Comparison of ENCODE assay signal across 14 cellular contexts in genomic region chr7:84548366-84549085, GRCh38.
DNase-seq lines count a peak whose midpoint lies in the region; ATAC-seq, FAIRE-seq and TF ChIP-seq lines count a peak whose summit lies in the region.
"Had no signal": no experiment of that assay in that cellular context is flagged by ENCODE, and none has a peak within 500 bp of the region (broad histone marks: within the 10 kb centered on the region; RNA-seq: fewer than 3 reads in every experiment).

No MANE protein-coding gene starts in this region.

- H3K27ac ChIP-seq in HUES64 (ENCODE audit: low read depth, low read length) (peak overlapping the region; percentile 44), H1 (ENCODE audit: low read depth, low read length) (no peak overlapping the region), mesenchymal stem cell (ENCODE audit: low read length, poor library complexity, severe bottlenecking) (peak overlapping the region; percentile 91)
- H3K27ac ChIP-seq: heart right ventricle, uterus had no signal

- WGBS in HUES64: 45% methylated on average over 2 of the region's 4 CpGs
- 39% methylated on average over 4 of the region's 4 CpGs; no CpG with 5 or more reads in 1 of the 2 experiments for WGBS in H1 (ENCODE audit: extremely low coverage in 1 of 2, insufficient coverage in 1 of 2, insufficient read length in 1 of 2, insufficient replicate concordance in 2 of 2, low coverage in 1 of 2, low lambda C conversion rate in 2 of 2, missing lambda C conversion rate in 1 of 2), 2 experiments
- no CpG with 5 or more reads among the region's 4 CpGs for whole genome bisulfite sequencing in mesenchymal stem cell

- H3K18ac ChIP-seq in H1 (ENCODE audit: extremely low read depth, low read length): no peak overlapping the region
- peak overlapping the region in 1 of 2 experiments; percentile 75 for H3K18ac ChIP-seq in mesenchymal stem cell (ENCODE audit: low read depth in 1 of 2, low read length in 2 of 2)

- no peak overlapping the region for H3K27ac Mint-ChIP-seq in Caco-2 (ENCODE audit: unreplicated experiment)
- H3K27ac Mint-ChIP-seq: activated naive CD8-positive, alpha-beta T cell; B cell had no signal

- H2BK120ac ChIP-seq in H1 (replicated peaks; ENCODE audit: low read depth, low read length) (no peak overlapping the region), mesenchymal stem cell (ENCODE audit: low read depth, low read length) (no peak overlapping the region)

- no peaks in the 10 kb centered on the region for H3K27me3 ChIP-seq in HUES64 (ENCODE audit: insufficient read depth, low read length)
- no peaks in the 10 kb centered on the region for H3K27me3 ChIP-seq in H1 (replicated peaks in 1 of 4; ENCODE audit: control insufficient read depth in 3 of 4, extremely low read depth in 1 of 4, insufficient read depth in 3 of 4, low read length in 3 of 4)
- no peaks in the 10 kb centered on the region for H3K27me3 ChIP-seq in mesenchymal stem cell (ENCODE audit: control insufficient read depth in 1 of 2, insufficient read depth in 1 of 2, low read length in 2 of 2)
- H3K27me3 ChIP-seq in Caco-2 (replicated peaks; ENCODE audit: control insufficient read depth, insufficient read depth, low read length): no peaks in the 10 kb centered on the region; the same call in 1 of the 2 replicates
- H3K27me3 ChIP-seq: heart right ventricle, uterus had no signal

- no peak overlapping the region for H3K4me3 ChIP-seq in AG09309 (ENCODE audit: control insufficient read depth, low read depth, low read length)
- no peak overlapping the region for H3K4me3 ChIP-seq in HUES64 (ENCODE audit: low read length)
- no peak overlapping the region for H3K4me3 ChIP-seq in H1 (ENCODE audit: extremely low read depth in 1 of 4, insufficient read depth in 2 of 4, low read depth in 3 of 4, low read length in 4 of 4)
- no peak overlapping the region for H3K4me3 ChIP-seq in mesenchymal stem cell (ENCODE audit: insufficient read depth in 1 of 2, low read depth in 1 of 2, low read length in 2 of 2)
- no peak overlapping the region for H3K4me3 ChIP-seq in Caco-2 (ENCODE audit: low read depth, low read length)
- H3K4me3 ChIP-seq: heart right ventricle, uterus had no signal

- BruUV-seq in Caco-2 (replicated peaks; lab: Mats Ljungman, UMichigan): no TSS peak

- POLR2A ChIA-PET in H1 (lab: Charles Lee; ENCODE audit: partially characterized antibody): no interaction called here
- POLR2A ChIA-PET in Caco-2 (lab: Charles Lee): no interaction called here

- H2BK20ac ChIP-seq in H1 (ENCODE audit: low read length): no peak overlapping the region

- no peak overlapping the region for H3K4me2 ChIP-seq in H1 (ENCODE audit: insufficient read depth in 1 of 2, low read depth in 2 of 2, low read length in 2 of 2)
- H3K4me2 ChIP-seq in mesenchymal stem cell (ENCODE audit: low read length, poor library complexity, severe bottlenecking): no peak overlapping the region

- no peaks in the 10 kb centered on the region for H3K9me3 Mint-ChIP-seq in Caco-2 (ENCODE audit: unreplicated experiment)

- H2AK5ac ChIP-seq in H1 (ENCODE audit: low read depth, low read length) (no peak overlapping the region), mesenchymal stem cell (ENCODE audit: low read length, severe bottlenecking) (no peak overlapping the region)

- H3K4me1 Mint-ChIP-seq in Caco-2 (ENCODE audit: low read depth, unreplicated experiment): no peaks in the 10 kb centered on the region
- H3K4me1 Mint-ChIP-seq: B cell had no signal

- no peak for ATAC-seq in GM18909 (IDR thresholded peaks at IDR 0.05; ENCODE audit: poor library complexity, unreplicated experiment)
- ATAC-seq: heart right ventricle had no signal

- H2BK12ac ChIP-seq in H1 (ENCODE audit: low read depth, low read length) (no peak overlapping the region), mesenchymal stem cell (ENCODE audit: low read length in 2 of 2) (no peak overlapping the region)

- no peak overlapping the region for H3K4me3 Mint-ChIP-seq in Caco-2 (ENCODE audit: unreplicated experiment)
- H3K4me3 Mint-ChIP-seq: activated naive CD8-positive, alpha-beta T cell; B cell had no signal

- no peak overlapping the region for H3K56ac ChIP-seq in H1 (replicated peaks; ENCODE audit: insufficient read length, low read depth, low read length)

- DNase-seq in AG09309 (ENCODE audit: low read depth) (peak; percentile 31), H1 (ENCODE audit: low read depth in 1 of 2, low spot score in 2 of 2) (no peak), mesenchymal stem cell (peak; percentile 68), Caco-2 (no peak), SKM-1 (lab: John Stamatoyannopoulos, UW; ENCODE audit: unreplicated experiment) (no peak)
- no peak for DNase-seq in stimulated activated CD8-positive, alpha-beta memory T cell treated with anti-CD3 and anti-CD28 coated beads, Interleukin-4, amount 100 ng/mL, for 48 hours
- DNase-seq: dermis blood vessel endothelial cell, heart right ventricle, NCI-H1930, uterus had no signal

- H3K9ac ChIP-seq in HUES64 (ENCODE audit: low read depth, low read length) (peak overlapping the region; percentile 11; the same call in 1 of the 2 replicates), H1 (replicated peaks in 1 of 4; ENCODE audit: extremely low read depth in 1 of 4, low read depth in 3 of 4, low read length in 3 of 4) (no peak overlapping the region), mesenchymal stem cell (ENCODE audit: low read length) (no peak overlapping the region)

- FAIRE-seq in H1 (lab: Jason Lieb, UNC): no peak

- H3K27me3 Mint-ChIP-seq in Caco-2 (ENCODE audit: insufficient read depth, unreplicated experiment): no peaks in the 10 kb centered on the region
- H3K27me3 Mint-ChIP-seq: activated naive CD8-positive, alpha-beta T cell; B cell had no signal

- TF ChIP-seq EP300 in H1 (IDR thresholded peaks at IDR 0.05; ENCODE audit: borderline replicate concordance in 1 of 2, low read depth in 2 of 2, low read length in 2 of 2): no peak

- TF ChIP-seq RAD21 in H1 (IDR thresholded peaks at IDR 0.05 in 1 of 2, conservative IDR thresholded peaks at IDR 0.05 in 1 of 2; ENCODE audit: low read depth in 2 of 2, low read length in 2 of 2): no peak

- H4K8ac ChIP-seq in H1 (ENCODE audit: extremely low read depth, insufficient read depth, low read length): no peak overlapping the region
- no peak overlapping the region for H4K8ac ChIP-seq in mesenchymal stem cell (ENCODE audit: low read length)

- H3K14ac ChIP-seq in H1 (ENCODE audit: insufficient read length): no peak overlapping the region
- no peak overlapping the region for H3K14ac ChIP-seq in mesenchymal stem cell (ENCODE audit: low read length in 2 of 2)

- TF ChIP-seq POLR2A in H1 (IDR thresholded peaks at IDR 0.05; ENCODE audit: control extremely low read depth in 1 of 2, low read depth in 2 of 2, low read length in 2 of 2): no peak

- no peak overlapping the region for H2BK5ac ChIP-seq in H1 (ENCODE audit: low read depth, low read length)
- H2BK5ac ChIP-seq in mesenchymal stem cell (ENCODE audit: low read depth, low read length, poor library complexity, severe bottlenecking): peak overlapping the region; percentile 62

- H2AFZ ChIP-seq in H1 (ENCODE audit: low read length) (no peak overlapping the region), mesenchymal stem cell (ENCODE audit: low read depth, low read length) (no peak overlapping the region)

- no peak overlapping the region for H3K4ac ChIP-seq in H1 (replicated peaks; ENCODE audit: insufficient read length, low read depth, low read length)
- H3K4ac ChIP-seq in mesenchymal stem cell (ENCODE audit: low read depth in 1 of 2, low read length in 2 of 2): no peak overlapping the region

- no peaks in the 10 kb centered on the region for H3K79me1 ChIP-seq in H1 (ENCODE audit: low read depth, low read length)
- no peaks in the 10 kb centered on the region for H3K79me1 ChIP-seq in mesenchymal stem cell (replicated peaks; ENCODE audit: low read length, poor library complexity, severe bottlenecking)

- H4K91ac ChIP-seq in H1 (replicated peaks; ENCODE audit: insufficient read length, low read length) (no peak overlapping the region), mesenchymal stem cell (ENCODE audit: low read length) (no peak overlapping the region)

- H3K36me3 Mint-ChIP-seq in Caco-2 (ENCODE audit: insufficient read depth, unreplicated experiment): no peaks in the 10 kb centered on the region
- H3K36me3 Mint-ChIP-seq: activated naive CD8-positive, alpha-beta T cell had no signal

- no peaks in the 10 kb centered on the region for H4K20me1 ChIP-seq in H1 (replicated peaks in 1 of 2; ENCODE audit: control insufficient read depth in 1 of 2, insufficient read depth in 2 of 2, low read length in 2 of 2)

- no peaks in the 10 kb centered on the region for H3K79me2 ChIP-seq in H1 (ENCODE audit: control insufficient read depth in 1 of 2, insufficient read depth in 2 of 2, low read length in 2 of 2)

- H3K4me1 ChIP-seq in HUES64 (ENCODE audit: insufficient read depth, low read length): peaks cover 19% of the 10 kb centered on the region
- H3K4me1 ChIP-seq in H1 (replicated peaks in 1 of 4; ENCODE audit: control insufficient read depth in 3 of 4, insufficient read depth in 4 of 4, low read length in 3 of 4): no peaks in the 10 kb centered on the region; a peak in 2 of 7 replicates
- peaks cover 2% of the 10 kb centered on the region for H3K4me1 ChIP-seq in mesenchymal stem cell (ENCODE audit: control insufficient read depth, insufficient read depth, low read depth, low read length)
- no peaks in the 10 kb centered on the region for H3K4me1 ChIP-seq in Caco-2
- H3K4me1 ChIP-seq: uterus had no signal

- H2BK15ac ChIP-seq in H1 (ENCODE audit: low read length) (no peak overlapping the region), mesenchymal stem cell (ENCODE audit: low read depth, poor library complexity, severe bottlenecking) (no peak overlapping the region)

- CTCF ChIA-PET in H1 (lab: Charles Lee; ENCODE audit: partially characterized antibody) (interaction anchor here (0.7 kb wide), 1 partner anchor 41 kb away, joined by 4 read pairs; no protein-coding TSS in a partner anchor), Caco-2 (lab: Charles Lee) (no interaction called here)

- H4K5ac ChIP-seq in H1 (ENCODE audit: insufficient read length, low read depth, low read length): no peak overlapping the region

- H3K23ac ChIP-seq in H1 (ENCODE audit: insufficient read length) (no peak overlapping the region), mesenchymal stem cell (ENCODE audit: low read length in 2 of 2) (no peak overlapping the region)

- no peaks in the 10 kb centered on the region for H3K23me2 ChIP-seq in H1 (ENCODE audit: low read depth, low read length)

- H3K36me3 ChIP-seq in HUES64 (ENCODE audit: insufficient read depth, low read length): no peaks in the 10 kb centered on the region
- H3K36me3 ChIP-seq in H1 (ENCODE audit: control insufficient read depth in 2 of 4, insufficient read depth in 4 of 4, low read length in 3 of 4): no peaks in the 10 kb centered on the region
- H3K36me3 ChIP-seq in mesenchymal stem cell (ENCODE audit: control insufficient read depth in 1 of 2, insufficient read depth in 2 of 2, low read depth in 1 of 2, low read length in 2 of 2): no peaks in the 10 kb centered on the region
- H3K36me3 ChIP-seq in Caco-2 (ENCODE audit: control insufficient read depth, insufficient read depth, low read length): no peaks in the 10 kb centered on the region
- H3K36me3 ChIP-seq: heart right ventricle, uterus had no signal

- TF ChIP-seq CTCF in AG09309 (IDR thresholded peaks at IDR 0.05; ENCODE audit: control insufficient read depth, insufficient read depth, low read depth, low read length, missing control alignments) (no peak), H1 (IDR thresholded peaks at IDR 0.05; ENCODE audit: control extremely low read depth in 1 of 3, insufficient read depth in 1 of 3, low read depth in 1 of 3, low read length in 3 of 3) (no peak), Caco-2 (IDR thresholded peaks at IDR 0.05; ENCODE audit: insufficient read depth in 1 of 2, low read depth in 1 of 2, low read length in 1 of 2, severe bottlenecking in 1 of 2, unreplicated experiment in 1 of 2) (no peak)

- H3K9me3 ChIP-seq in HUES64 (ENCODE audit: insufficient read depth, low read depth, low read length): no peaks in the 10 kb centered on the region
- no peaks in the 10 kb centered on the region for H3K9me3 ChIP-seq in H1 (ENCODE audit: insufficient read depth in 2 of 2, low read depth in 1 of 2, low read length in 1 of 2)
- no peaks in the 10 kb centered on the region for H3K9me3 ChIP-seq in mesenchymal stem cell (ENCODE audit: control insufficient read depth, low read length)
- H3K9me3 ChIP-seq in Caco-2: no peaks in the 10 kb centered on the region
- H3K9me3 ChIP-seq: heart right ventricle, uterus had no signal

- intact Hi-C loops in Caco-2 (cut with micrococcal nuclease; ENCODE audit: unreplicated experiment): no loop called here

Comparison
In these comparisons a context has a peak if more than half of its experiments do, and no peak if none do; other contexts are left out.
1. DNase-seq: peak in AG09309 (single experiment) and mesenchymal stem cell (single experiment); none in H1 (0 of 2), Caco-2 (0 of 2), stimulated activated CD8-positive, alpha-beta memory T cell treated with anti-CD3 and anti-CD28 coated beads, Interleukin-4, amount 100 ng/mL, for 48 hours (single experiment) and SKM-1 (single experiment).